In the genomic region with DNA sequence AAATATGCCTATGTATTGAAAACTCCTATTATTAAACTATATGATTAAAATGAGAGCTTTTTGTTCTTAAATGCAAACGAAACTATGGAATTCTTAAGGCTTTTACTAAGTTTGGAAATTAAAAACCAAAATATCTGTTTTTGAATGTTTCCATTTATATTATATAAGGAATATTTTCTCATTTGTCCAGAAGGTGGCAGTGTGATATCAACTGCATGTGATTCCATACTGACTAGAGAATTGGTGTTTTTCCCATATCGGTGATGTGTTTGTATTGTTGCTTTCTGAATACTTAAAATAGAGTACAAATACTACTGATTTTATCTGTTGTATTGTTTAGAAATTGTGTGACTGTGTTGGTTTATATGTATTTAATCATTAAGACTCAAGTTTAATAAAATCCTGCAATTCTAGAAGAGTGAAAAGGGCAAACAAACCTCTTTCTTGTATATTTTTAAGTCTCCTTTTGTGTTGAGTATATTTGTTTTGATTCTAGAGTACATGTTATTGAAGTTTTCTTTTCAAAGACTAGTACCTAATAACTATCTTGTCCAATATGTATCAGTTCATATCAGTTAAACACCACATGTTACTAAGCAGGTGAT, we compare ENCODE assay signal across 9 cellular contexts.
DNase-seq lines count a peak whose midpoint lies in the region; ATAC-seq and TF ChIP-seq lines count a peak whose summit lies in the region.
"Had no signal": no experiment of that assay in that cellular context is flagged by ENCODE, and none has a peak within 500 bp of the region (broad histone marks: within the 10 kb centered on the region; RNA-seq: fewer than 3 reads in every experiment).

No MANE protein-coding gene starts in this region.

- no peaks in the 10 kb centered on the region for H3K4me1 Mint-ChIP-seq in CD14-positive monocyte
- H3K4me1 Mint-ChIP-seq in activated naive CD8-positive, alpha-beta T cell treated with anti-CD3 and anti-CD28 coated beads, Interleukin-2, amount 50 U/mL, for 24 hours: no peaks in the 10 kb centered on the region
- H3K4me1 Mint-ChIP-seq: naive thymus-derived CD8-positive, alpha-beta T cell had no signal

- ATAC-seq in GM18870 (IDR thresholded peaks at IDR 0.05; ENCODE audit: unreplicated experiment): peak; percentile 72
- ATAC-seq in activated naive CD8-positive, alpha-beta T cell treated with anti-CD3 and anti-CD28 coated beads, Interleukin-2, amount 50 U/mL, for 24 hours: no peak
- ATAC-seq: naive thymus-derived CD8-positive, alpha-beta T cell had no signal

- DNase-seq in CD14-positive monocyte (ENCODE audit: low spot score): no peak
- peak; percentile 3 for DNase-seq in HuH-7 (ENCODE audit: low spot score)
- DNase-seq in SHP77 (lab: John Stamatoyannopoulos, UW): peak; percentile 20 to 52
- peak; percentile 86 for DNase-seq in fibroblast of the aortic adventitia (ENCODE audit: low read depth)
- DNase-seq in retina: peak; percentile 13
- no peak for DNase-seq in NCI-H128 (lab: John Stamatoyannopoulos, UW; ENCODE audit: unreplicated experiment)
- DNase-seq in activated naive CD8-positive, alpha-beta T cell treated with anti-CD3 and anti-CD28 coated beads, Interleukin-2, amount 50 U/mL, for 24 hours: no peak

- H3K9me3 Mint-ChIP-seq in CD14-positive monocyte: no peaks in the 10 kb centered on the region
- H3K9me3 Mint-ChIP-seq in activated naive CD8-positive, alpha-beta T cell treated with anti-CD3 and anti-CD28 coated beads, Interleukin-2, amount 50 U/mL, for 24 hours: no peaks in the 10 kb centered on the region

- H3K27ac Mint-ChIP-seq in CD14-positive monocyte: no peak overlapping the region
- no peak overlapping the region for H3K27ac Mint-ChIP-seq in activated naive CD8-positive, alpha-beta T cell treated with anti-CD3 and anti-CD28 coated beads, Interleukin-2, amount 50 U/mL, for 24 hours
- H3K27ac Mint-ChIP-seq: naive thymus-derived CD8-positive, alpha-beta T cell had no signal

- no peak overlapping the region for H3K4me3 Mint-ChIP-seq in CD14-positive monocyte
- no peak overlapping the region for H3K4me3 Mint-ChIP-seq in activated naive CD8-positive, alpha-beta T cell treated with anti-CD3 and anti-CD28 coated beads, Interleukin-2, amount 50 U/mL, for 24 hours
- H3K4me3 Mint-ChIP-seq: naive thymus-derived CD8-positive, alpha-beta T cell had no signal

- H3K27me3 Mint-ChIP-seq in CD14-positive monocyte (ENCODE audit: low read depth in 3 of 3): no peaks in the 10 kb centered on the region
- no peaks in the 10 kb centered on the region for H3K27me3 Mint-ChIP-seq in activated naive CD8-positive, alpha-beta T cell treated with anti-CD3 and anti-CD28 coated beads, Interleukin-2, amount 50 U/mL, for 24 hours

- intact Hi-C loops in CD14-positive monocyte (cut with micrococcal nuclease): no loop called here

- H3K4me3 ChIP-seq in fibroblast of the aortic adventitia (ENCODE audit: low read depth, low read length): no peak overlapping the region

- peak; percentile 63 for TF ChIP-seq CTCF in CD14-positive monocyte (IDR thresholded peaks at IDR 0.05)
- TF ChIP-seq CTCF in fibroblast of the aortic adventitia (IDR thresholded peaks at IDR 0.05; ENCODE audit: insufficient read depth, low read length): peak; percentile 58

- no peaks in the 10 kb centered on the region for H3K36me3 Mint-ChIP-seq in CD14-positive monocyte
- H3K36me3 Mint-ChIP-seq in activated naive CD8-positive, alpha-beta T cell treated with anti-CD3 and anti-CD28 coated beads, Interleukin-2, amount 50 U/mL, for 24 hours (ENCODE audit: low read depth): no peaks in the 10 kb centered on the region
- H3K36me3 Mint-ChIP-seq: naive thymus-derived CD8-positive, alpha-beta T cell had no signal

Comparison
In these comparisons a context has a peak if more than half of its experiments do, and no peak if none do; other contexts are left out.
1. DNase-seq: peak in HuH-7 (single experiment), SHP77 (2 of 2), fibroblast of the aortic adventitia (single experiment) and retina (single experiment); none in CD14-positive monocyte (single experiment), NCI-H128 (single experiment) and activated naive CD8-positive, alpha-beta T cell treated with anti-CD3 and anti-CD28 coated beads, Interleukin-2, amount 50 U/mL, for 24 hours (single experiment).